ENCODE assay signal across 1 cellular context in genomic region chr10:71035511-71036278, GRCh38.
TF ChIP-seq lines count a peak whose summit lies in the region.

No MANE protein-coding gene starts in this region.

TF ChIP-seq in SK-N-SH treated with all-trans-retinoic acid at 6 μM for 48 hours, 23 proteins besides CTCF, POLR2A, EP300 and RAD21 (continued from another document):
- no peak for TF ChIP-seq CREB5 (CRISPR knock-in tag; IDR thresholded peaks at IDR 0.05; ENCODE audit: low read depth)
- TF ChIP-seq POU6F1 (CRISPR knock-in tag; IDR thresholded peaks at IDR 0.05; ENCODE audit: borderline replicate concordance, low read depth) = no peak
- TF ChIP-seq ZNF565 (CRISPR knock-in tag; conservative IDR thresholded peaks at IDR 0.05; ENCODE audit: low read depth) = no peak
- no peak for TF ChIP-seq BACH2 (CRISPR knock-in tag; IDR thresholded peaks at IDR 0.05; ENCODE audit: borderline replicate concordance)
- no peak for TF ChIP-seq ZFP30 (CRISPR knock-in tag; IDR thresholded peaks at IDR 0.05)
- no peak for TF ChIP-seq RARB (CRISPR knock-in tag; IDR thresholded peaks at IDR 0.05)
- no peak for TF ChIP-seq ZNF70 (CRISPR knock-in tag; IDR thresholded peaks at IDR 0.05)
- TF ChIP-seq ZNF8 (CRISPR knock-in tag; IDR thresholded peaks at IDR 0.05) = no peak
- TF ChIP-seq OSR1 (CRISPR knock-in tag; IDR thresholded peaks at IDR 0.05) = no peak
- no peak for TF ChIP-seq ZC3H10 (CRISPR knock-in tag; IDR thresholded peaks at IDR 0.05)
- no peak for TF ChIP-seq CSDC2 (CRISPR knock-in tag; IDR thresholded peaks at IDR 0.05)
- TF ChIP-seq TSHZ2 (CRISPR knock-in tag; IDR thresholded peaks at IDR 0.05) = no peak
- TF ChIP-seq ESRRG (CRISPR knock-in tag; IDR thresholded peaks at IDR 0.05) = no peak
TF ChIP-seq in SK-N-SH treated with all-trans-retinoic acid at 6 μM for 48 hours: peak in this region for 0.
